34 cellular contexts compared by ENCODE assay signal in genomic region chr1:41217441-41217840, GRCh38.
"Had no signal": no experiment of that assay in that cellular context is flagged by ENCODE, and none has a peak within 500 bp of the region (broad histone marks: within the 10 kb centered on the region; RNA-seq: fewer than 3 reads in every experiment).

No MANE protein-coding gene starts in this region.

- H3K9me3 ChIP-seq: adrenal gland had no signal

- H3K36me3 ChIP-seq: adrenal gland, breast epithelium had no signal

- H3K27me3 Mint-ChIP-seq: activated CD4-positive, alpha-beta memory T cell treated with anti-CD3 and anti-CD28 coated beads for 36 hours; activated CD4-positive, alpha-beta T cell treated with anti-CD3 and anti-CD28 coated beads for 36 hours; activated CD4-positive, alpha-beta T cell treated with anti-CD3 and anti-CD28 coated beads, Interleukin-2, amount 10 ng/mL, durations not matched to agents 24 days and 14 days; activated CD8-positive, alpha-beta memory T cell treated with anti-CD3 and anti-CD28 coated beads, Interleukin-2, amount 10 ng/mL, durations not matched to agents 7 days and 5 days; activated naive CD4-positive, alpha-beta T cell treated with anti-CD3 and anti-CD28 coated beads, Interleukin-2, amount 50 U/mL, for 24 hours; activated naive CD8-positive, alpha-beta T cell treated with anti-CD3 and anti-CD28 coated beads for 36 hours; activated naive CD8-positive, alpha-beta T cell treated with anti-CD3 and anti-CD28 coated beads, Interleukin-2, amount 50 U/mL, for 24 hours; effector memory CD8-positive, alpha-beta T cell; T-helper 17 cell had no signal

- H3K27me3 ChIP-seq: adrenal gland, ascending aorta, breast epithelium, esophagus squamous epithelium had no signal

- H3K4me1 ChIP-seq: breast epithelium had no signal

- H3K27ac ChIP-seq: adrenal gland, ascending aorta, breast epithelium, epithelial cell of prostate, esophagus squamous epithelium had no signal

- H3K4me3 Mint-ChIP-seq: activated CD4-positive, alpha-beta memory T cell treated with anti-CD3 and anti-CD28 coated beads for 36 hours; activated CD4-positive, alpha-beta T cell treated with anti-CD3 and anti-CD28 coated beads for 36 hours; activated CD4-positive, alpha-beta T cell treated with anti-CD3 and anti-CD28 coated beads, Interleukin-2, amount 10 ng/mL, durations not matched to agents 24 days and 14 days; activated CD8-positive, alpha-beta memory T cell treated with anti-CD3 and anti-CD28 coated beads, Interleukin-2, amount 10 ng/mL, durations not matched to agents 7 days and 5 days; activated CD8-positive, alpha-beta T cell treated with anti-CD3 and anti-CD28 coated beads, Interleukin-2, amount 10 ng/mL, durations not matched to agents 7 days and 5 days; activated naive CD4-positive, alpha-beta T cell treated with anti-CD3 and anti-CD28 coated beads for 36 hours; activated naive CD4-positive, alpha-beta T cell treated with anti-CD3 and anti-CD28 coated beads, Interleukin-2, amount 50 U/mL, for 24 hours; activated naive CD8-positive, alpha-beta T cell treated with anti-CD3 and anti-CD28 coated beads for 36 hours; activated naive CD8-positive, alpha-beta T cell treated with anti-CD3 and anti-CD28 coated beads, Interleukin-2, amount 50 U/mL, for 24 hours; activated T-helper 1 cell treated with anti-CD3 and anti-CD28 coated beads, Interleukin-12 subunit alpha, Interleukin-12 subunit beta, Interleukin-2, Interleukin-4 antibody, amounts not matched to agents 30 ng/mL and 10 ng/mL and 1 ng/mL, durations not matched to agents 14 hours and 24 hours and 36 hours; brain; effector memory CD8-positive, alpha-beta T cell; T-helper 17 cell; T-helper 2 cell treated with Interferon-gamma antibody and Interleukin-4, amounts not matched to agents 5 μg/mL and 100 μg/mL, for 36 hours had no signal

- DNase-seq: activated CD4-positive, alpha-beta memory T cell treated with anti-CD3 and anti-CD28 coated beads for 36 hours; activated CD4-positive, alpha-beta T cell treated with anti-CD3 and anti-CD28 coated beads for 36 hours; activated CD4-positive, alpha-beta T cell treated with anti-CD3 and anti-CD28 coated beads, Interleukin-2, amount 10 ng/mL, durations not matched to agents 24 days and 14 days; activated CD4-positive, CD25-positive, alpha-beta regulatory T cell; activated CD4-positive, CD25-positive, alpha-beta regulatory T cell treated with anti-CD3 and anti-CD28 coated beads, Interleukin-2, amount 50 U/mL, for 72 hours; activated CD8-positive, alpha-beta memory T cell treated with anti-CD3 and anti-CD28 coated beads, Interleukin-2, amount 10 ng/mL, durations not matched to agents 7 days and 5 days; activated CD8-positive, alpha-beta memory T cell treated with anti-CD3 and anti-CD28 coated beads, Interleukin-2, amount 50 U/mL, for 4 hours; activated CD8-positive, alpha-beta T cell treated with anti-CD3 and anti-CD28 coated beads, Interleukin-2, amount 10 ng/mL, durations not matched to agents 7 days and 5 days; activated effector memory CD4-positive, alpha-beta T cell treated with anti-CD3 and anti-CD28 coated beads, Interleukin-2, amount 50 U/mL, for 16 hours; activated naive CD4-positive, alpha-beta T cell treated with anti-CD3 and anti-CD28 coated beads for 36 hours; activated naive CD8-positive, alpha-beta T cell treated with anti-CD3 and anti-CD28 coated beads for 36 hours; activated naive CD8-positive, alpha-beta T cell treated with anti-CD3 and anti-CD28 coated beads, Interleukin-2, amount 50 U/mL, for 24 hours; activated T-cell treated with anti-CD3 and anti-CD28 coated beads, Interleukin-2, amount 50 U/mL, for 1 hour; activated T-cell treated with anti-CD3 and anti-CD28 coated beads, Interleukin-2, amount 50 U/mL, for 48 hours; adrenal gland; caudate nucleus; cortex of kidney; dermis blood vessel endothelial cell; effector CD4-positive, alpha-beta T cell; effector memory CD8-positive, alpha-beta T cell; esophagus squamous epithelium; foreskin melanocyte; head of caudate nucleus; T-helper 1 cell; T-helper 17 cell; T1000 had no signal

- H3K27ac Mint-ChIP-seq: activated CD4-positive, alpha-beta memory T cell treated with anti-CD3 and anti-CD28 coated beads for 36 hours; activated CD4-positive, alpha-beta T cell treated with anti-CD3 and anti-CD28 coated beads for 36 hours; activated CD4-positive, alpha-beta T cell treated with anti-CD3 and anti-CD28 coated beads, Interleukin-2, amount 10 ng/mL, durations not matched to agents 24 days and 14 days; activated CD8-positive, alpha-beta memory T cell treated with anti-CD3 and anti-CD28 coated beads, Interleukin-2, amount 10 ng/mL, durations not matched to agents 7 days and 5 days; activated CD8-positive, alpha-beta T cell treated with anti-CD3 and anti-CD28 coated beads, Interleukin-2, amount 10 ng/mL, durations not matched to agents 7 days and 5 days; activated naive CD4-positive, alpha-beta T cell treated with anti-CD3 and anti-CD28 coated beads for 36 hours; activated naive CD4-positive, alpha-beta T cell treated with anti-CD3 and anti-CD28 coated beads, Interleukin-2, amount 50 U/mL, for 24 hours; activated naive CD8-positive, alpha-beta T cell treated with anti-CD3 and anti-CD28 coated beads for 36 hours; activated naive CD8-positive, alpha-beta T cell treated with anti-CD3 and anti-CD28 coated beads, Interleukin-2, amount 50 U/mL, for 24 hours; activated T-helper 1 cell treated with anti-CD3 and anti-CD28 coated beads, Interleukin-12 subunit alpha, Interleukin-12 subunit beta, Interleukin-2, Interleukin-4 antibody, amounts not matched to agents 30 ng/mL and 10 ng/mL and 1 ng/mL, durations not matched to agents 14 hours and 24 hours and 36 hours; activated T-helper 2 cell treated with anti-CD3 and anti-CD28 coated beads, Interferon-gamma antibody, Interleukin-2, Interleukin-4, amounts not matched to agents 10 μg/mL and 5 μg/mL and 100 μg/mL, durations not matched to agents 14 hours and 24 hours and 36 hours; brain; effector memory CD8-positive, alpha-beta T cell; T-helper 17 cell; T-helper 2 cell treated with Interferon-gamma antibody and Interleukin-4, amounts not matched to agents 5 μg/mL and 100 μg/mL, for 36 hours had no signal

- H3K4me3 ChIP-seq: adrenal gland, ascending aorta, breast epithelium, esophagus squamous epithelium had no signal
